14 cellular contexts compared by ENCODE assay signal in genomic region chr6:161135695-161136591, GRCh38.
DNase-seq lines count a peak whose midpoint lies in the region; ATAC-seq, FAIRE-seq and TF ChIP-seq lines count a peak whose summit lies in the region.
"Had no signal": no experiment of that assay in that cellular context is flagged by ENCODE, and none has a peak within 500 bp of the region (broad histone marks: within the 10 kb centered on the region; RNA-seq: fewer than 3 reads in every experiment).

No MANE protein-coding gene starts in this region.

- H3K4me3 ChIP-seq in H7 (ENCODE audit: insufficient read depth, low read depth, low read length) (no peak overlapping the region), OCI-LY3 (ENCODE audit: low read length) (no peak overlapping the region), pancreas (no peak overlapping the region)

- no peaks in the 10 kb centered on the region for H3K79me2 ChIP-seq in OCI-LY3 (ENCODE audit: low read length)

- H3K4me2 ChIP-seq in OCI-LY3 (ENCODE audit: low read length), result peak overlapping the region; percentile 30

- BruUV-seq in Calu3 (replicated peaks; lab: Mats Ljungman, UMichigan), result no TSS peak

- H3K9me3 ChIP-seq in OCI-LY3 (ENCODE audit: insufficient read depth, low read length), result no peaks in the 10 kb centered on the region
- H3K9me3 ChIP-seq in pancreas, result no peaks in the 10 kb centered on the region
- H3K9me3 ChIP-seq: Caco-2 had no signal

- no peak overlapping the region for H2AFZ ChIP-seq in OCI-LY3 (ENCODE audit: low read depth, low read length)

- H3K4me1 ChIP-seq in OCI-LY3 (ENCODE audit: low read length) (peaks cover 20% of the 10 kb centered on the region), pancreas (no peaks in the 10 kb centered on the region)

- no peak overlapping the region for H3K27ac Mint-ChIP-seq in Calu3 (ENCODE audit: unreplicated experiment)

- H3K9ac ChIP-seq in OCI-LY3 (ENCODE audit: low read length), result no peak overlapping the region

- peak; percentile 38 for DNase-seq in DMS79 treated with DMSO at 0.1 percent for 48 hours (lab: John Stamatoyannopoulos, UW)
- peak; percentile 41 for DNase-seq in H7
- DNase-seq in kidney tubule cell (ENCODE audit: low spot score), result peak; percentile 38
- no peak for DNase-seq in Calu3
- DNase-seq in HCEC 1CT, result no peak
- DNase-seq in pancreas, result no peak
- no peak for DNase-seq in activated CD8-positive, alpha-beta memory T cell treated with anti-CD3 and anti-CD28 coated beads, Interleukin-2, amount 50 U/mL, for 48 hours
- DNase-seq: Caco-2; erythroblast; midbrain; NCI-H146; stimulated activated CD4-positive, alpha-beta T cell treated with anti-CD3 and anti-CD28 coated beads, Interleukin-4, amount 100 ng/mL, for 1 hour had no signal

- CTCF ChIA-PET in Calu3 (lab: Charles Lee), result no interaction called here

- FAIRE-seq in pancreas (lab: Jason Lieb, UNC), result no peak
- FAIRE-seq: RCC 7860 had no signal

- intact Hi-C loops in Calu3 (cut with micrococcal nuclease; ENCODE audit: unreplicated experiment), result no loop called here
- intact Hi-C loops in pancreas (cut with DNase I), result no loop called here

- ATAC-seq in pancreas, result no peak

- H3K27me3 ChIP-seq in H7 (ENCODE audit: control insufficient read depth, insufficient read depth, low read length), result no peaks in the 10 kb centered on the region
- no peaks in the 10 kb centered on the region for H3K27me3 ChIP-seq in OCI-LY3 (ENCODE audit: low read depth, low read length)
- H3K27me3 ChIP-seq in pancreas, result no peaks in the 10 kb centered on the region

- H3K36me3 Mint-ChIP-seq in Calu3 (ENCODE audit: insufficient read depth, unreplicated experiment), result peaks cover 24% of the 10 kb centered on the region

- TF ChIP-seq CTCF in OCI-LY3 (IDR thresholded peaks at IDR 0.05; ENCODE audit: low read depth, low read length), result no peak
- TF ChIP-seq CTCF in Calu3 (IDR thresholded peaks at IDR 0.05; ENCODE audit: unreplicated experiment), result no peak
- TF ChIP-seq CTCF in pancreas (IDR thresholded peaks at IDR 0.05), result no peak

- no peak overlapping the region for H3K4me3 Mint-ChIP-seq in Calu3 (ENCODE audit: low read depth, unreplicated experiment)

- 85 to 88% methylated on average over 23 of the region's 23 CpGs for WGBS in pancreas, 2 donors

- H3K36me3 ChIP-seq in H7 (replicated peaks; ENCODE audit: control insufficient read depth, insufficient read depth, low read length), result no peaks in the 10 kb centered on the region; the same call in none of the 2 replicates
- no peaks in the 10 kb centered on the region for H3K36me3 ChIP-seq in OCI-LY3 (replicated peaks; ENCODE audit: low read depth, low read length)
- no peaks in the 10 kb centered on the region for H3K36me3 ChIP-seq in pancreas

- no peaks in the 10 kb centered on the region for H3K9me3 Mint-ChIP-seq in Calu3 (ENCODE audit: low read depth, unreplicated experiment)

- H4K20me1 ChIP-seq in OCI-LY3 (ENCODE audit: insufficient read depth, low read length), result no peaks in the 10 kb centered on the region

- H3K27me3 Mint-ChIP-seq in Calu3 (ENCODE audit: unreplicated experiment), result no peaks in the 10 kb centered on the region

- 0 out of 2 replicates have a peak overlapping the region, but pooled peaks have one; percentile 19 for H3K27ac ChIP-seq in OCI-LY3 (ENCODE audit: low read length)
- no peak overlapping the region for H3K27ac ChIP-seq in pancreas

- H3K4me1 Mint-ChIP-seq in Calu3 (ENCODE audit: low read depth, unreplicated experiment), result no peaks in the 10 kb centered on the region

Comparison
In these comparisons a context has a peak if more than half of its experiments do, and no peak if none do; other contexts are left out.
1. DNase-seq: peak in DMS79 treated with DMSO at 0.1 percent for 48 hours (single experiment), H7 (single experiment) and kidney tubule cell (single experiment); none in Calu3 (single experiment), HCEC 1CT (single experiment), pancreas (0 of 6) and activated CD8-positive, alpha-beta memory T cell treated with anti-CD3 and anti-CD28 coated beads, Interleukin-2, amount 50 U/mL, for 48 hours (single experiment).